ENCODE assay signal across 11 cellular contexts in genomic region chr21:21612446-21612845, GRCh38.
DNase-seq lines count a peak whose midpoint lies in the region; ATAC-seq and TF ChIP-seq lines count a peak whose summit lies in the region.
"Had no signal": no experiment of that assay in that cellular context is flagged by ENCODE, and none has a peak within 500 bp of the region (broad histone marks: within the 10 kb centered on the region; RNA-seq: fewer than 3 reads in every experiment).

No MANE protein-coding gene starts in this region.

- H3K9me3 Mint-ChIP-seq in glutamatergic neuron (ENCODE audit: unreplicated experiment): no peaks in the 10 kb centered on the region
- H3K9me3 Mint-ChIP-seq: activated CD8-positive, alpha-beta T cell treated with anti-CD3 and anti-CD28 coated beads for 36 hours had no signal

- H3K4me1 Mint-ChIP-seq in glutamatergic neuron (ENCODE audit: low read depth, unreplicated experiment): no peaks in the 10 kb centered on the region
- H3K4me1 Mint-ChIP-seq: CD4-positive, CD25-positive, alpha-beta regulatory T cell had no signal

- TF ChIP-seq CTCF in AG04449 (IDR thresholded peaks at IDR 0.05; ENCODE audit: insufficient read depth, low read length, missing control alignments) (no peak), astrocyte of the cerebellum (IDR thresholded peaks at IDR 0.05; ENCODE audit: low read depth, low read length, missing control alignments) (no peak), glutamatergic neuron (IDR thresholded peaks at IDR 0.05; ENCODE audit: partially characterized antibody, unreplicated experiment) (no peak)

- no peak overlapping the region for H3K4me3 ChIP-seq in AG04449 (ENCODE audit: low read depth, low read length)
- no peak overlapping the region for H3K4me3 ChIP-seq in astrocyte of the cerebellum (ENCODE audit: low read depth, low read length)
- H3K4me3 ChIP-seq: stomach had no signal

- H3K27me3 Mint-ChIP-seq in glutamatergic neuron (ENCODE audit: unreplicated experiment): no peaks in the 10 kb centered on the region
- H3K27me3 Mint-ChIP-seq: activated CD8-positive, alpha-beta T cell treated with anti-CD3 and anti-CD28 coated beads for 36 hours; CD4-positive, CD25-positive, alpha-beta regulatory T cell had no signal

- ATAC-seq in GM18511 (IDR thresholded peaks at IDR 0.05; ENCODE audit: unreplicated experiment) (no peak), GM19463 (IDR thresholded peaks at IDR 0.05; ENCODE audit: unreplicated experiment) (no peak), HG03460 (IDR thresholded peaks at IDR 0.05; ENCODE audit: unreplicated experiment) (no peak)
- ATAC-seq: activated CD8-positive, alpha-beta T cell treated with anti-CD3 and anti-CD28 coated beads for 36 hours had no signal

- POLR2A ChIA-PET in AG04449 (lab: Yijun Ruan, JAX): no interaction called here

- CTCF ChIA-PET in AG04449 (lab: Yijun Ruan, JAX): interaction anchor here (0.6 kb wide), 1 partner anchor 19 kb away, joined by 3 read pairs; no protein-coding TSS in a partner anchor

- no peaks in the 10 kb centered on the region for H3K36me3 Mint-ChIP-seq in glutamatergic neuron (ENCODE audit: unreplicated experiment)
- H3K36me3 Mint-ChIP-seq: CD4-positive, CD25-positive, alpha-beta regulatory T cell had no signal

- DNase-seq in AG04449 (ENCODE audit: low read depth, low spot score) (peak; percentile 67), Kasumi-1 (lab: John Stamatoyannopoulos, UW) (peak; percentile 35 to 37), astrocyte of the cerebellum (ENCODE audit: low read depth) (peak; percentile 84), iPS-NIHi11 (ENCODE audit: low spot score) (peak; percentile 5), glutamatergic neuron (no peak)
- DNase-seq: activated CD8-positive, alpha-beta T cell treated with anti-CD3 and anti-CD28 coated beads for 36 hours; CD4-positive, CD25-positive, alpha-beta regulatory T cell; stomach had no signal

- in situ Hi-C loops in astrocyte of the cerebellum (cut with HindIII; ENCODE audit: low sequenced_read_pairs): no loop called here

- no peak overlapping the region for H3K27ac Mint-ChIP-seq in glutamatergic neuron (ENCODE audit: unreplicated experiment)
- H3K27ac Mint-ChIP-seq: activated CD8-positive, alpha-beta T cell treated with anti-CD3 and anti-CD28 coated beads for 36 hours; CD4-positive, CD25-positive, alpha-beta regulatory T cell had no signal

- no peak overlapping the region for H3K4me3 Mint-ChIP-seq in glutamatergic neuron (ENCODE audit: unreplicated experiment)
- H3K4me3 Mint-ChIP-seq: activated CD8-positive, alpha-beta T cell treated with anti-CD3 and anti-CD28 coated beads for 36 hours; CD4-positive, CD25-positive, alpha-beta regulatory T cell had no signal
